In the genomic region with DNA sequence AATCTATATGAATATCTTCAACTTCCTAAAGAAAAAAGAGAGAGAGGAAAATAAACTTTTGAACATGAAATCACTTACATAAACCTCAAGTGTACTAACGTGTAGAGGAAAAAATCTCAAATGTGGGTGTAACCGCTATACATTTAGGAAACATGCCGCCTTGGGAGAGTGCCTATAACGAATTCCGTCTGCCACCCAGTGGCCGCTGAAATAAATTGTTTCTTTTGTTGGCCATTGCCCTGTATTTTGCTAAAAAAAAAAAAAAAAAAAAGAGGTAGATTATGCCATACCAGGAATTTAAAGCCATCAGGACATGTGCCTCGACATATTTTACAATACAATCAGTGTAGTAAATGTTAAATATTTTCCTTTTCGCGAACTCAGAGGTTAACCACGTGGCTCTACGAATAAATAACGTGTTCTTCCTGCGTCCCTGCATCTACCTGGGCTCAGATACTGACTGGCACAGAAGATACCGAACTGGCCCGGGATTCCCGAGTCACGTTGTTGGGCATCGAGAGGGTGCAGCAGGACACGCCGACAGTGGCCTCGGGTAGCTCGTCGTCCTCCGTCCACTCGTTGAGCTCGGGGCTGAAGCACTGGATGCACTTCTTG, we compare ENCODE assay signal across 8 cellular contexts. TPM values are rescaled to one million over a fixed set of nuclear protein-coding genes. Genes with fewer than 3 reads are reported as not detected.
DNase-seq lines count a peak whose midpoint lies in the region; ATAC-seq and FAIRE-seq lines count a peak whose summit lies in the region.

No MANE protein-coding gene starts in this region.

- no peaks in the 10 kb centered on the region for H3K9me3 ChIP-seq in mononuclear cell (ENCODE audit: low read depth, low read length)

- H3K4me1 ChIP-seq in mononuclear cell (ENCODE audit: insufficient read depth, low read length), result peaks cover 28% of the 10 kb centered on the region

- peak overlapping the region; percentile 49 for H3K4me3 ChIP-seq in mononuclear cell (ENCODE audit: low read length)

- ATAC-seq in GM18868 (IDR thresholded peaks at IDR 0.05; ENCODE audit: unreplicated experiment), result peak; percentile 58
- peak; percentile 43 for ATAC-seq in HG03571 (IDR thresholded peaks at IDR 0.05; ENCODE audit: unreplicated experiment)

- peak; percentile 94 for FAIRE-seq in endometrium (lab: Jason Lieb, UNC)

- DNase-seq in ACHN (peak; percentile 77), NCI-H82 treated with DMSO at 0.1 percent for 48 hours (lab: John Stamatoyannopoulos, UW; ENCODE audit: unreplicated experiment) (peak; percentile 70)
- DNase-seq in activated CD8-positive, alpha-beta memory T cell treated with anti-CD3 and anti-CD28 coated beads for 1 hour (ENCODE audit: extremely low read depth in 1 of 2, low read depth in 1 of 2), result peak; percentile 19 to 42
- peak; percentile 32 for DNase-seq in stimulated activated CD8-positive, alpha-beta memory T cell treated with anti-CD3 and anti-CD28 coated beads, Interleukin-4, amount 100 ng/mL, for 24 hours (ENCODE audit: low read depth)

- H3K27me3 ChIP-seq in mononuclear cell (ENCODE audit: insufficient read depth, low read length), result peaks cover 5% of the 10 kb centered on the region

- in situ Hi-C loops in ACHN (cut with HindIII; ENCODE audit: low pct_ligation_motif_present, low pct_unique_long_range_greater_than_20kb, low sequenced_read_pairs), result no loop called here

RNA-seq across cellular contexts. Expression of gene KLHL31, which starts 14.3 kb away (rescaled TPM):
- 0.10 TPM for total RNA-seq in mononuclear cell

Comparison
In these comparisons a context has a peak if more than half of its experiments do, and no peak if none do; other contexts are left out.
1. Peak in every context shown above with its lines: DNase-seq, ATAC-seq and H3K4me3 ChIP-seq.